17 cellular contexts compared by ENCODE assay signal in genomic region chr18:78911751-78912283, GRCh38.
DNase-seq lines count a peak whose midpoint lies in the region; ATAC-seq and TF ChIP-seq lines count a peak whose summit lies in the region.
"Had no signal": no experiment of that assay in that cellular context is flagged by ENCODE, and none has a peak within 500 bp of the region (broad histone marks: within the 10 kb centered on the region; RNA-seq: fewer than 3 reads in every experiment).

No MANE protein-coding gene starts in this region.

- ATAC-seq in upper lobe of right lung = no peak
- ATAC-seq: GM23338, HepG2 had no signal

- H3K4me1 Mint-ChIP-seq in H9 (peaks cover 0 to 2% of the 10 kb centered on the region in 2 experiments; a peak in 1 of 4 replicates), endodermal cell (no peaks in the 10 kb centered on the region)
- H3K4me1 Mint-ChIP-seq: CD8-positive, alpha-beta memory T cell; GM23338; IgD-negative memory B cell had no signal

- no peaks in the 10 kb centered on the region for H3K27me3 ChIP-seq in H7 (ENCODE audit: control insufficient read depth, insufficient read depth, low read length)
- H3K27me3 ChIP-seq in H9 (ENCODE audit: insufficient read depth, low read length) = no peaks in the 10 kb centered on the region
- H3K27me3 ChIP-seq in endodermal cell (ENCODE audit: control insufficient read depth, insufficient read depth, low read length, poor library complexity, severe bottlenecking) = no peaks in the 10 kb centered on the region
- H3K27me3 ChIP-seq in upper lobe of right lung = peaks cover 7% of the 10 kb centered on the region
- no peaks in the 10 kb centered on the region for H3K27me3 ChIP-seq in colonic mucosa
- H3K27me3 ChIP-seq: BE2C had no signal

- no peaks in the 10 kb centered on the region for H3K79me1 ChIP-seq in H9 (ENCODE audit: insufficient read depth, low read depth, low read length, poor library complexity, severe bottlenecking)

- no peaks in the 10 kb centered on the region; the same call in 1 of the 2 replicates for H3K79me2 ChIP-seq in H9 (ENCODE audit: insufficient read depth, low read length)

- H3K9me3 Mint-ChIP-seq in H9 (no peaks in the 10 kb centered on the region; a peak in 1 of 5 replicates), endodermal cell (no peaks in the 10 kb centered on the region)
- H3K9me3 Mint-ChIP-seq: CD4-positive, CD25-positive, alpha-beta regulatory T cell; CD8-positive, alpha-beta memory T cell; IgD-negative memory B cell had no signal

- H3K27ac ChIP-seq in H9 (ENCODE audit: insufficient read length, low read depth, low read length) (no peak overlapping the region), endodermal cell (ENCODE audit: low read depth, low read length) (no peak overlapping the region), upper lobe of right lung (no peak overlapping the region), colonic mucosa (no peak overlapping the region)

- H3K27ac Mint-ChIP-seq in H9 = no peak overlapping the region
- no peak overlapping the region for H3K27ac Mint-ChIP-seq in endodermal cell
- H3K27ac Mint-ChIP-seq: CD4-positive, CD25-positive, alpha-beta regulatory T cell; CD8-positive, alpha-beta memory T cell; GM23338; IgD-negative memory B cell had no signal

- WGBS in H9 (ENCODE audit: extremely low coverage, insufficient read length, low lambda C conversion rate) = no CpG with 5 or more reads among the region's 1 CpG
- WGBS in endodermal cell (ENCODE audit: insufficient coverage in 1 of 2, insufficient read length in 1 of 2), 2 experiments = 88% methylated on average over 1 of the region's 1 CpG; no CpG with 5 or more reads in 1 of the 2 experiments

- H4K91ac ChIP-seq in H9 (ENCODE audit: insufficient read length, low read depth, low read length) = no peak overlapping the region

- no peaks in the 10 kb centered on the region for H3K23me2 ChIP-seq in H9 (ENCODE audit: insufficient read length, low read depth, low read length, poor library complexity, severe bottlenecking)

- no peak overlapping the region for H2BK120ac ChIP-seq in H9 (ENCODE audit: low read depth, low read length, poor library complexity, severe bottlenecking)

- H3K9ac ChIP-seq in H9 (ENCODE audit: extremely low read depth, insufficient read length, low read length) (no peak overlapping the region), endodermal cell (ENCODE audit: extremely low read depth, low read length, poor library complexity, severe bottlenecking) (no peak overlapping the region), colonic mucosa (ENCODE audit: low read depth in 2 of 2, low read length in 2 of 2) (no peak overlapping the region)

- no peak overlapping the region for H3T11ph ChIP-seq in H9 (ENCODE audit: low read length)

- H4K5ac ChIP-seq in H9 (ENCODE audit: insufficient read length, low read depth, low read length) = no peak overlapping the region

- H3K4me3 Mint-ChIP-seq in H9 (no peak overlapping the region), endodermal cell (no peak overlapping the region)
- H3K4me3 Mint-ChIP-seq: CD4-positive, CD25-positive, alpha-beta regulatory T cell; CD8-positive, alpha-beta memory T cell; GM23338; IgD-negative memory B cell had no signal

- no peak overlapping the region for H4K8ac ChIP-seq in H9 (replicated peaks; ENCODE audit: insufficient read length, low read depth, low read length)

- H3K27me3 Mint-ChIP-seq in H9 (ENCODE audit: low read depth) (peaks cover 5% of the 10 kb centered on the region), endodermal cell (ENCODE audit: insufficient read depth) (peaks cover 2% of the 10 kb centered on the region)
- H3K27me3 Mint-ChIP-seq: CD4-positive, CD25-positive, alpha-beta regulatory T cell; IgD-negative memory B cell had no signal

- H3K18ac ChIP-seq in H9 (ENCODE audit: insufficient read length, low read depth, low read length) = no peak overlapping the region

- no peaks in the 10 kb centered on the region; a peak in 1 of 7 replicates for H3K36me3 Mint-ChIP-seq in H9 (ENCODE audit: insufficient read depth in 1 of 3, low read depth in 3 of 3)
- H3K36me3 Mint-ChIP-seq in endodermal cell (ENCODE audit: low read depth) = no peaks in the 10 kb centered on the region
- H3K36me3 Mint-ChIP-seq: CD4-positive, CD25-positive, alpha-beta regulatory T cell; CD8-positive, alpha-beta memory T cell had no signal

- no peak overlapping the region for H2BK20ac ChIP-seq in H9 (ENCODE audit: low read depth, low read length, poor library complexity, severe bottlenecking)

- no peaks in the 10 kb centered on the region for H4K20me1 ChIP-seq in H9 (ENCODE audit: control insufficient read depth, insufficient read depth, insufficient read length)

- H3K56ac ChIP-seq in H9 (ENCODE audit: insufficient read length, low read depth, low read length) = no peak overlapping the region

- no peak overlapping the region for H2AFZ ChIP-seq in H9 (ENCODE audit: low read length)
- H2AFZ ChIP-seq: GM23338 had no signal

- H3K14ac ChIP-seq in H9 (ENCODE audit: insufficient read depth, low read length) = no peak overlapping the region

- TF ChIP-seq CTCF in H9 (conservative IDR thresholded peaks at IDR 0.05) (no peak), endodermal cell (conservative IDR thresholded peaks at IDR 0.05) (no peak), upper lobe of right lung (IDR thresholded peaks at IDR 0.05) (no peak), colonic mucosa (IDR thresholded peaks at IDR 0.05) (no peak)

- H2BK5ac ChIP-seq in H9 (ENCODE audit: insufficient read length, low read length) = no peak overlapping the region

- intact Hi-C loops in upper lobe of right lung (cut with DNase I) (no loop called here), colonic mucosa (cut with DNase I) (no loop called here)

- H3K36me3 ChIP-seq in H7 (replicated peaks; ENCODE audit: control insufficient read depth, insufficient read depth, low read length) (no peaks in the 10 kb centered on the region), endodermal cell (ENCODE audit: control insufficient read depth, insufficient read depth, low read length) (no peaks in the 10 kb centered on the region), upper lobe of right lung (no peaks in the 10 kb centered on the region), colonic mucosa (no peaks in the 10 kb centered on the region)
- H3K36me3 ChIP-seq: BE2C, HAP-1 had no signal

- no peak overlapping the region for H3K4ac ChIP-seq in H9 (ENCODE audit: low read depth, low read length)

- H3K4me3 ChIP-seq in H7 (ENCODE audit: insufficient read depth, low read depth, low read length) (no peak overlapping the region), endodermal cell (ENCODE audit: low read length) (no peak overlapping the region), upper lobe of right lung (no peak overlapping the region), colonic mucosa (no peak overlapping the region)
- H3K4me3 ChIP-seq: GM23338, HAP-1 had no signal

- H3K4me2 ChIP-seq in H9 (ENCODE audit: insufficient read depth, insufficient read length, low read length) = no peak overlapping the region
- H3K4me2 ChIP-seq: GM23338 had no signal

- no peak overlapping the region for H2AK5ac ChIP-seq in H9 (ENCODE audit: insufficient read length, low read length)

- H3K4me1 ChIP-seq in H9 (ENCODE audit: insufficient read depth, low read length) (no peaks in the 10 kb centered on the region), endodermal cell (ENCODE audit: control insufficient read depth, insufficient read depth, low read length) (no peaks in the 10 kb centered on the region), upper lobe of right lung (no peaks in the 10 kb centered on the region), colonic mucosa (no peaks in the 10 kb centered on the region)
- H3K4me1 ChIP-seq: BE2C, Caco-2, HAP-1 had no signal

- no peak overlapping the region for H2BK12ac ChIP-seq in H9 (ENCODE audit: insufficient read length, low read depth, low read length)

- no peak overlapping the region for H3K23ac ChIP-seq in H9 (ENCODE audit: insufficient read length, low read depth, low read length)

- no peaks in the 10 kb centered on the region for H3K9me3 ChIP-seq in H9 (ENCODE audit: control insufficient read depth, low read depth, low read length)
- H3K9me3 ChIP-seq in endodermal cell (ENCODE audit: control insufficient read depth, low read length) = no peaks in the 10 kb centered on the region
- no peaks in the 10 kb centered on the region for H3K9me3 ChIP-seq in upper lobe of right lung
- H3K9me3 ChIP-seq in colonic mucosa = no peaks in the 10 kb centered on the region
- H3K9me3 ChIP-seq: BE2C, Caco-2, HAP-1 had no signal

- DNase-seq in H7 = peak; percentile 32
- DNase-seq in H9 = peak; percentile 10
- peak; percentile 19 for DNase-seq in endodermal cell
- peak; percentile 53 for DNase-seq in upper lobe of right lung
- DNase-seq in COR-L47 (lab: John Stamatoyannopoulos, UW) = no peak
- DNase-seq in colonic mucosa = no peak
- no peak for DNase-seq in stimulated activated CD4-positive, alpha-beta T cell treated with anti-CD3 and anti-CD28 coated beads, Interleukin-15, amount 100 ng/mL, for 24 hours
- DNase-seq: ACHN; BE2C; C1 segment of cervical spinal cord; Caco-2; CD4-positive, CD25-positive, alpha-beta regulatory T cell; CD8-positive, alpha-beta memory T cell had no signal

- H2BK15ac ChIP-seq in H9 (ENCODE audit: low read depth, low read length) = no peak overlapping the region

Comparison
In these comparisons a context has a peak if more than half of its experiments do, and no peak if none do; other contexts are left out.
1. DNase-seq: peak in H7 (single experiment), H9 (single experiment), endodermal cell (single experiment) and upper lobe of right lung (single experiment); none in COR-L47 (single experiment), colonic mucosa (single experiment) and stimulated activated CD4-positive, alpha-beta T cell treated with anti-CD3 and anti-CD28 coated beads, Interleukin-15, amount 100 ng/mL, for 24 hours (single experiment).